Comparison of ENCODE assay signal across 8 cellular contexts in the genomic region with DNA sequence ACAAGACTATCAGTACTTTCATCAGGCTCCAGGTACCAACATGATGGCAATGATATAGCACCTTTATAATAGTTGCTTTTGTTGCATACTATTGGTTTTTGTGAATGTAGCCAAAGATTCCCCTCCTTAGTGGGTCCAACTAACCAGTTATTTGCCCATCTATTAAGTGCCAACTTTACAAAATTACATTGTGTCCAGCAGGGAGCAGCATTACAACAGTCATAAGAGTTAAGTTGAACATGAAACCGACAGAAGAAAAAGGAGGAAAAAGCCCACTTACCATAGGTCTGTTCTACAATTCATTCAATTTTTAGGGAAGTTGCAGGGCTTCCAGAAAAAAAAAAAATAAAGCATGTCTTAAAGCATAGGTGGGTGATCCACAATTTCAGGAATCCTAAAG. TPM values are rescaled to one million over a fixed set of nuclear protein-coding genes. Genes with fewer than 3 reads are reported as not detected.
DNase-seq lines count a peak whose midpoint lies in the region; ATAC-seq, FAIRE-seq and TF ChIP-seq lines count a peak whose summit lies in the region.

No MANE protein-coding gene starts in this region.

- H3K4me3 ChIP-seq in Loucy (ENCODE audit: low read length, poor library complexity, severe bottlenecking), result no peak overlapping the region
- H3K4me3 ChIP-seq in GM12878, result no peak overlapping the region

- H3K36me3 ChIP-seq in Loucy (ENCODE audit: insufficient read depth, low read length) (0 out of 2 replicates have a peak, but pooled peaks cover 4% of the 10 kb centered on the region), GM12878 (ENCODE audit: control insufficient read depth in 2 of 2, insufficient read depth in 2 of 2, low read length in 1 of 2) (no peaks in the 10 kb centered on the region)

- H3F3A ChIP-seq in Loucy (ENCODE audit: low read depth), result no peaks in the 10 kb centered on the region

- H3K36me3 Mint-ChIP-seq in activated CD4-positive, alpha-beta T cell treated with anti-CD3 and anti-CD28 coated beads, Interleukin-2, amount 10 ng/mL, durations not matched to agents 7 days and 5 days (ENCODE audit: low read depth), result peaks cover 11% of the 10 kb centered on the region
- H3K36me3 Mint-ChIP-seq in stimulated activated memory B cell treated with anti-CD40 and anti-IgM and Interleukin-4, amounts not matched to agents 10 μg/mL and 1 μg/mL and 100 μg/mL, for 72 hours, result peaks cover 13% of the 10 kb centered on the region

- POLR2A ChIA-PET in activated CD4-positive, alpha-beta T cell treated with anti-CD3 and anti-CD28 coated beads, Interleukin-2, amount 10 ng/mL, durations not matched to agents 7 days and 5 days (lab: Charles Lee), result no interaction called here
- POLR2A ChIA-PET in GM12878 (lab: Charles Lee), result no interaction called here

- no peaks in the 10 kb centered on the region for H3K9me2 ChIP-seq in Loucy (replicated peaks; ENCODE audit: low read depth, low read length)

- H4K20me1 ChIP-seq in Loucy (ENCODE audit: insufficient read depth, low read length, poor library complexity, severe bottlenecking), result peaks cover 2% of the 10 kb centered on the region
- H4K20me1 ChIP-seq in GM12878 (ENCODE audit: control insufficient read depth, insufficient read depth), result no peaks in the 10 kb centered on the region

- no peaks in the 10 kb centered on the region for H3K9me3 ChIP-seq in Loucy (ENCODE audit: insufficient read depth, low read depth, low read length)
- H3K9me3 ChIP-seq in GM12878 (replicated peaks; ENCODE audit: control insufficient read depth, insufficient read depth, low read length), result no peaks in the 10 kb centered on the region; the same call in 2 of the 3 replicates

- no peak for FAIRE-seq in GM12878 (lab: Jason Lieb, UNC)

- H3K4me1 Mint-ChIP-seq in activated CD4-positive, alpha-beta T cell treated with anti-CD3 and anti-CD28 coated beads, Interleukin-2, amount 10 ng/mL, durations not matched to agents 7 days and 5 days, result no peaks in the 10 kb centered on the region
- peaks cover 27% of the 10 kb centered on the region for H3K4me1 Mint-ChIP-seq in stimulated activated memory B cell treated with anti-CD40 and anti-IgM and Interleukin-4, amounts not matched to agents 10 μg/mL and 1 μg/mL and 100 μg/mL, for 72 hours

- H3K79me2 ChIP-seq in Loucy (ENCODE audit: insufficient read depth, low read length) (peaks cover 33% of the 10 kb centered on the region; the same call in 1 of the 2 replicates), GM12878 (ENCODE audit: control insufficient read depth, insufficient read depth, low read length) (peaks cover 1% of the 10 kb centered on the region; the same call in 1 of the 2 replicates)

- no peak overlapping the region for H3K4me3 Mint-ChIP-seq in activated CD4-positive, alpha-beta T cell treated with anti-CD3 and anti-CD28 coated beads, Interleukin-2, amount 10 ng/mL, durations not matched to agents 7 days and 5 days
- H3K4me3 Mint-ChIP-seq in stimulated activated memory B cell treated with anti-CD40 and anti-IgM and Interleukin-4, amounts not matched to agents 10 μg/mL and 1 μg/mL and 100 μg/mL, for 72 hours, result no peak overlapping the region

- no TSS peak for BruUV-seq in GM12878 (replicated peaks; lab: Mats Ljungman, UMichigan)

- 64% methylated on average over 1 of the region's 1 CpG for WGBS in GM12878 (ENCODE audit: insufficient coverage, insufficient replicate concordance, low lambda C conversion rate, missing lambda C conversion rate)

- SMC1A ChIA-PET in GM12878 (lab: Charles Lee; ENCODE audit: uncharacterized antibody, unreplicated experiment), result interaction anchor here (1.1 to 1.2 kb wide), 3 partner anchors 11 to 519 kb away, joined by 3 to 6 read pairs (median 4); no protein-coding TSS in a partner anchor

- no peak overlapping the region for H3K4me2 ChIP-seq in Loucy (ENCODE audit: low read depth, low read length, poor library complexity, severe bottlenecking)
- H3K4me2 ChIP-seq in GM12878 (ENCODE audit: control insufficient read depth, insufficient read depth), result no peak overlapping the region

- CTCF ChIA-PET in activated CD4-positive, alpha-beta T cell treated with anti-CD3 and anti-CD28 coated beads, Interleukin-2, amount 10 ng/mL, durations not matched to agents 7 days and 5 days (lab: Charles Lee), result no interaction called here
- CTCF ChIA-PET in GM12878 (lab: Yijun Ruan, JAX), result interaction anchor here (0.8 to 2.8 kb wide), 4 partner anchors 382 to 471 kb away, joined by 3 to 13 read pairs (median 7); no protein-coding TSS in a partner anchor

- H3K27me3 ChIP-seq in Loucy (ENCODE audit: insufficient read depth, low read length, poor library complexity, severe bottlenecking) (no peaks in the 10 kb centered on the region), GM12878 (replicated peaks in 1 of 2; ENCODE audit: control insufficient read depth in 2 of 2, insufficient read depth in 2 of 2, low read length in 1 of 2) (no peaks in the 10 kb centered on the region)

- TF ChIP-seq CTCF in Loucy (conservative IDR thresholded peaks at IDR 0.05; ENCODE audit: low read length) (peak; percentile 76), GM12878 (IDR thresholded peaks at IDR 0.05 in 2 of 3, conservative IDR thresholded peaks at IDR 0.05 in 1 of 3; ENCODE audit: control insufficient read depth in 2 of 3, extremely low read depth in 1 of 3, insufficient read depth in 1 of 3, low read depth in 3 of 3, low read length in 3 of 3) (peak; percentile 2 to 47 (median 21); a peak in 2 of 6 replicates)

- no peak overlapping the region for H3K27ac ChIP-seq in GM12878 (ENCODE audit: control insufficient read depth, insufficient read depth)

- TF ChIP-seq RAD21 in GM12878 (IDR thresholded peaks at IDR 0.05; ENCODE audit: insufficient read depth, low read depth, low read length), result peak; percentile 57

- no peak overlapping the region for H3K27ac Mint-ChIP-seq in activated CD4-positive, alpha-beta T cell treated with anti-CD3 and anti-CD28 coated beads, Interleukin-2, amount 10 ng/mL, durations not matched to agents 7 days and 5 days
- H3K27ac Mint-ChIP-seq in stimulated activated memory B cell treated with anti-CD40 and anti-IgM and Interleukin-4, amounts not matched to agents 10 μg/mL and 1 μg/mL and 100 μg/mL, for 72 hours, result no peak overlapping the region

- DNase-seq in activated CD4-positive, alpha-beta T cell treated with anti-CD3 and anti-CD28 coated beads, Interleukin-2, amount 10 ng/mL, durations not matched to agents 7 days and 5 days, result peak; percentile 29
- no peak for DNase-seq in activated CD4-positive, alpha-beta T cell treated with anti-CD3 and anti-CD28 coated beads for 48 hours
- DNase-seq in GM12878 (ENCODE audit: low read depth, low spot score), result no peak
- DNase-seq in midbrain (lab: John Stamatoyannopoulos, UW), result peak; percentile 22
- DNase-seq in Right ventricle myocardium superior, result no peak

- no peak for TF ChIP-seq EP300 in GM12878 (IDR thresholded peaks at IDR 0.05; ENCODE audit: borderline replicate concordance in 1 of 2, control insufficient read depth in 1 of 2, low read depth in 2 of 2, low read length in 2 of 2)

- H3K4me1 ChIP-seq in Loucy (ENCODE audit: insufficient read depth, low read length, poor library complexity, severe bottlenecking), result no peaks in the 10 kb centered on the region
- H3K4me1 ChIP-seq in GM12878 (ENCODE audit: control insufficient read depth, insufficient read depth, low read length), result no peaks in the 10 kb centered on the region

- intact Hi-C loops in GM12878 (cut with micrococcal nuclease; ENCODE audit: unreplicated experiment) (loop anchor here (1.0 to 5.0 kb wide), 3 partner anchors 383 to 684 kb away; no protein-coding TSS in a partner anchor), Right ventricle myocardium superior (cut with DNase I) (no loop called here)

- H3K27me3 Mint-ChIP-seq in activated CD4-positive, alpha-beta T cell treated with anti-CD3 and anti-CD28 coated beads, Interleukin-2, amount 10 ng/mL, durations not matched to agents 7 days and 5 days, result no peaks in the 10 kb centered on the region
- H3K27me3 Mint-ChIP-seq in stimulated activated memory B cell treated with anti-CD40 and anti-IgM and Interleukin-4, amounts not matched to agents 10 μg/mL and 1 μg/mL and 100 μg/mL, for 72 hours, result no peaks in the 10 kb centered on the region

- H3K9ac ChIP-seq in Loucy (ENCODE audit: low read depth, low read length, poor library complexity, severe bottlenecking), result no peak overlapping the region
- no peak overlapping the region for H3K9ac ChIP-seq in GM12878 (ENCODE audit: control insufficient read depth, insufficient read depth, low read length)

- RAD21 ChIA-PET in GM12878 (lab: Charles Lee; ENCODE audit: unreplicated experiment), result no interaction called here

- H2AFZ ChIP-seq in Loucy (ENCODE audit: low read length) (no peak overlapping the region), GM12878 (ENCODE audit: control insufficient read depth, low read depth, low read length) (no peak overlapping the region)

- in situ Hi-C loops in GM12878 (cut with MboI), result no loop called here

- ATAC-seq in GM12878, result peak; percentile 74
- ATAC-seq in HG03565 (IDR thresholded peaks at IDR 0.05; ENCODE audit: unreplicated experiment), result no peak
- no peak for ATAC-seq in stimulated activated memory B cell treated with anti-CD40 and anti-IgM and Interleukin-4, amounts not matched to agents 10 μg/mL and 1 μg/mL and 100 μg/mL, for 72 hours
- ATAC-seq in Right ventricle myocardium superior (ENCODE audit: poor library complexity), result no peak

- no peak for TF ChIP-seq POLR2A in GM12878 (IDR thresholded peaks at IDR 0.05; ENCODE audit: low read depth, low read length)

- H3K9me3 Mint-ChIP-seq in activated CD4-positive, alpha-beta T cell treated with anti-CD3 and anti-CD28 coated beads, Interleukin-2, amount 10 ng/mL, durations not matched to agents 7 days and 5 days, result no peaks in the 10 kb centered on the region
- H3K9me3 Mint-ChIP-seq in stimulated activated memory B cell treated with anti-CD40 and anti-IgM and Interleukin-4, amounts not matched to agents 10 μg/mL and 1 μg/mL and 100 μg/mL, for 72 hours, result no peaks in the 10 kb centered on the region

RNA-seq across cellular contexts. Expression of a gene that starts 21.6 kb away (rescaled TPM):
- total RNA-seq in activated CD4-positive, alpha-beta T cell treated with anti-CD3 and anti-CD28 coated beads, Interleukin-2, amount 10 ng/mL, durations not matched to agents 7 days and 5 days, result 10 to 100 TPM; 19.7 to 23.4 TPM
- total RNA-seq in GM12878 (2013; cell fraction: nucleolus; rRNA removed), result 84.4 and 93.3 TPM in 2 replicates
- total RNA-seq in GM12878 (2014; rRNA removed) (31.3 and 45.4 TPM in 2 replicates), GM12878 (2014; rRNA removed; fragmentation: Illumina TruSeq; extraction: Trizol) (51.6 and 67.7 TPM in 2 replicates), GM12878 (2021) (28.9 and 29.4 TPM in 2 replicates), Right ventricle myocardium superior (20.3 TPM)
- 30.4 TPM for polyA plus RNA-seq in GM12878 (2011; ENCODE audit: low read depth)
- polyA plus RNA-seq in GM12878 (2011; rRNA removed) (77.7 and 93.1 TPM in 2 replicates), GM12878 (2014; fragmentation: Illumina TruSeq; extraction: Trizol) (36.2 and 43.3 TPM in 2 replicates), GM12878 (2014; fragmentation: Nextera tagmentation; extraction: Ambion mirVana) (100 to 1,000 TPM; 124 to 145 TPM), GM12878 (2014; rRNA removed) (55.5 and 104 TPM in 2 replicates), GM12878 (2016; fragmentation: Nextera tagmentation; extraction: Ambion mirVana) (10 to 100 TPM; 93.8 to 96.2 TPM)
- polyA plus RNA-seq in GM12878 (2011; cell fraction: cytosol; rRNA removed), result 26.0 and 30.8 TPM in 2 replicates
- 48.1 and 61.1 TPM in 2 replicates for polyA plus RNA-seq in GM12878 (2011; cell fraction: nucleus; rRNA removed)
- polyA plus RNA-seq in GM12878 (2012), result 27.7 and 36.8 TPM in 2 replicates
- polyA minus RNA-seq in GM12878 (2011; rRNA and poly(A)+ RNA removed), result 14.8 and 62.5 TPM in 2 replicates
- polyA minus RNA-seq in GM12878 (2011; cell fraction: cytosol; rRNA and poly(A)+ RNA removed), result 3.7 and 3.8 TPM in 2 replicates
- 22.2 and 47.7 TPM in 2 replicates for polyA minus RNA-seq in GM12878 (2011; cell fraction: nucleus; rRNA and poly(A)+ RNA removed)

RNA-seq across cellular contexts. Expression of a gene that starts 21.7 kb away (rescaled TPM):
- 10 to 100 TPM; 22.9 to 26.7 TPM for total RNA-seq in activated CD4-positive, alpha-beta T cell treated with anti-CD3 and anti-CD28 coated beads, Interleukin-2, amount 10 ng/mL, durations not matched to agents 7 days and 5 days
- total RNA-seq in GM12878 (2013; cell fraction: nucleolus; rRNA removed), result 115 and 127 TPM in 2 replicates
- total RNA-seq in GM12878 (2014; rRNA removed) (28.5 and 31.6 TPM in 2 replicates), GM12878 (2014; rRNA removed; fragmentation: Illumina TruSeq; extraction: Trizol) (25.5 and 28.9 TPM in 2 replicates), GM12878 (2021) (16.0 and 17.7 TPM in 2 replicates), Right ventricle myocardium superior (14.7 TPM)
- 7.1 TPM for polyA plus RNA-seq in GM12878 (2011; ENCODE audit: low read depth)
- polyA plus RNA-seq in GM12878 (2011; rRNA removed) (32.7 and 45.3 TPM in 2 replicates), GM12878 (2014; fragmentation: Illumina TruSeq; extraction: Trizol) (23.8 and 35.9 TPM in 2 replicates), GM12878 (2014; fragmentation: Nextera tagmentation; extraction: Ambion mirVana) (10 to 100 TPM; 19.5 to 36.1 TPM), GM12878 (2014; rRNA removed) (16.8 and 18.2 TPM in 2 replicates), GM12878 (2016; fragmentation: Nextera tagmentation; extraction: Ambion mirVana) (10 to 100 TPM; 32.6 to 34.4 TPM)
- 13.8 and 16.1 TPM in 2 replicates for polyA plus RNA-seq in GM12878 (2011; cell fraction: cytosol; rRNA removed)
- polyA plus RNA-seq in GM12878 (2011; cell fraction: nucleus; rRNA removed), result 14.1 and 14.5 TPM in 2 replicates
- polyA plus RNA-seq in GM12878 (2012), result 13.8 and 14.9 TPM in 2 replicates
- 35.4 and 36.2 TPM in 2 replicates for polyA minus RNA-seq in GM12878 (2011; rRNA and poly(A)+ RNA removed)
- polyA minus RNA-seq in GM12878 (2011; cell fraction: cytosol; rRNA and poly(A)+ RNA removed), result 8.1 and 8.2 TPM in 2 replicates
- 74.4 and 118 TPM in 2 replicates for polyA minus RNA-seq in GM12878 (2011; cell fraction: nucleus; rRNA and poly(A)+ RNA removed)

Comparison
In these comparisons a context has a peak if more than half of its experiments do, and no peak if none do; other contexts are left out.
1. DNase-seq: peak in activated CD4-positive, alpha-beta T cell treated with anti-CD3 and anti-CD28 coated beads, Interleukin-2, amount 10 ng/mL, durations not matched to agents 7 days and 5 days (single experiment) and midbrain (single experiment); none in activated CD4-positive, alpha-beta T cell treated with anti-CD3 and anti-CD28 coated beads for 48 hours (single experiment), GM12878 (single experiment) and Right ventricle myocardium superior (single experiment).